In genomic region chrX:30513284-30513683, GRCh38 we compare ENCODE assay signal across 1 cellular context.
TF ChIP-seq lines count a peak whose summit lies in the region.

No MANE protein-coding gene starts in this region.

TF ChIP-seq in H1, 55 proteins besides CTCF, POLR2A, EP300 and RAD21:
- no peak for TF ChIP-seq CHD7 (IDR thresholded peaks at IDR 0.05; ENCODE audit: insufficient replicate concordance, low read length)
